Comparison of ENCODE assay signal across 8 cellular contexts in the genomic region with DNA sequence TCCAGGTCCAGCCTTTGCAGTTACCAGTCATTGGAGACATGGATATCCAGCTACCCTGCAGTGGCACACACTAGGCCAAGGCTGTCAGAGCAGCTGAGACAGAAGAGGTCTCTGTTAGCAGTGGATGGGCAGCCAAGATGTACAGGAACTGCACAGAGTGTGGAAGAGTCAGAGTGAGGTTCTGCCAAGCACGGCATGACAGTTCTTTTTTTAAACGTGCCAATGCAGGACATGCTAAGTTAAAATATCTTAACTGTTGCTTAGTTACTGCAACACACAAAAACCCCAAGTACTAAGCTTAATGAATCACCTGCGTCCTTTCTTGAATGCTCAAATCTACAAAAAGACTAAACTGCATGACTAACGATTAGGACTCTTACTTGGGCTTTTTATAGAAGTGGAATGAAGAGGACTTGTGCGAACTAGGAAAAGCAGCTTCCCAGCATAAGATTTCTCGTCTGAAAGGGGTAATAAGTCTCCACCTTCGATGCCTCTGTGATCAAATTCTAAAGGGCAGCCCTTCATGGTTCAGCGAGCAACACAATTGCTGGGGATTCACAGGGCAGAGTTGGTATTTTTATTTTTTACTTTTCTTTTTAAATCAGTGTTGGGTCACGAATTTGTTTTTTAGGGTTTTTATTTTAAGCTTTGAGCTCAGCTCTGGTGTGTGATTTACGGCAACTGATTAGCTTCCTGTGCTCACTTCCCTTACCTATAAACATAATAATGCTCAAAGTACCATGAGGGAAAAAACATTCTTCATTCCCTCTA. TPM values are rescaled to one million over a fixed set of nuclear protein-coding genes. Genes with fewer than 3 reads are reported as not detected.
DNase-seq lines count a peak whose midpoint lies in the region; ATAC-seq, FAIRE-seq and TF ChIP-seq lines count a peak whose summit lies in the region.

No MANE protein-coding gene starts in this region.

- 46% methylated on average over 10 of the region's 10 CpGs for WGBS in smooth muscle cell (ENCODE audit: low lambda C conversion rate)

- ATAC-seq in GM21381 (IDR thresholded peaks at IDR 0.05; ENCODE audit: unreplicated experiment) (peak; percentile 43), left ventricle myocardium superior (peak; percentile 97)

- H3F3A ChIP-seq in smooth muscle cell (ENCODE audit: low read depth), result peaks cover 17% of the 10 kb centered on the region

- no peak overlapping the region for H2AFZ ChIP-seq in smooth muscle cell (ENCODE audit: low read depth)

- H3K27ac ChIP-seq in smooth muscle cell (ENCODE audit: low read depth), result peak overlapping the region; percentile 95

- peak; percentile 76 for FAIRE-seq in HTR-8/SVneo (lab: Jason Lieb, UNC)

- H4K20me1 ChIP-seq in smooth muscle cell (ENCODE audit: low read depth), result peaks cover 7% of the 10 kb centered on the region

- no peaks in the 10 kb centered on the region for H3K79me2 ChIP-seq in smooth muscle cell (ENCODE audit: low read depth)

- peaks cover 37% of the 10 kb centered on the region for H3K4me1 ChIP-seq in adipocyte (ENCODE audit: control insufficient read depth, insufficient read depth, low read length)
- H3K4me1 ChIP-seq in smooth muscle cell (ENCODE audit: low read depth), result peaks cover 11% of the 10 kb centered on the region
- no peaks in the 10 kb centered on the region for H3K4me1 ChIP-seq in BE2C

- H3K36me3 ChIP-seq in adipocyte (ENCODE audit: control insufficient read depth, insufficient read depth, low read length, severe bottlenecking) (no peaks in the 10 kb centered on the region), smooth muscle cell (ENCODE audit: low read depth) (no peaks in the 10 kb centered on the region), BE2C (peaks cover 4% of the 10 kb centered on the region)

- peak overlapping the region; percentile 2 for H3K4me3 ChIP-seq in adipocyte (ENCODE audit: low read length)
- H3K4me3 ChIP-seq in smooth muscle cell, result no peak overlapping the region
- no peak overlapping the region for H3K4me3 ChIP-seq in BE2C (ENCODE audit: low read depth, low read length)

- DNase-seq in GM03348 (ENCODE audit: low spot score) (peak; percentile 60), HTR-8/SVneo (ENCODE audit: insufficient read length, low spot score) (no peak), adipocyte (ENCODE audit: low read depth) (peak; percentile 74), left ventricle myocardium superior (peak; percentile 64), smooth muscle cell (lab: John Stamatoyannopoulos, UW; ENCODE audit: unreplicated experiment) (no peak), NCI-H748 treated with DMSO at 0.1 percent for 48 hours (lab: John Stamatoyannopoulos, UW) (no peak), BE2C (no peak)

- TF ChIP-seq CTCF in smooth muscle cell (IDR thresholded peaks at IDR 0.05; ENCODE audit: borderline replicate concordance, insufficient read depth, poor library complexity, severe bottlenecking) (no peak), BE2C (IDR thresholded peaks at IDR 0.05; ENCODE audit: low read depth, low read length) (no peak)

- H3K9ac ChIP-seq in adipocyte (ENCODE audit: low read length), result peak overlapping the region; percentile 44
- peak overlapping the region; percentile 81 for H3K9ac ChIP-seq in smooth muscle cell (ENCODE audit: low read depth)

- H3K9me3 ChIP-seq in adipocyte (ENCODE audit: control insufficient read depth, low read length) (no peaks in the 10 kb centered on the region), smooth muscle cell (replicated peaks; ENCODE audit: low read depth) (no peaks in the 10 kb centered on the region), BE2C (no peaks in the 10 kb centered on the region)

- intact Hi-C loops in left ventricle myocardium superior (cut with micrococcal nuclease), result no loop called here

- H3K27me3 ChIP-seq in adipocyte (replicated peaks; ENCODE audit: control insufficient read depth, insufficient read depth, low read length) (no peaks in the 10 kb centered on the region), smooth muscle cell (ENCODE audit: low read depth) (no peaks in the 10 kb centered on the region), BE2C (no peaks in the 10 kb centered on the region)

- peak overlapping the region; percentile 70 for H3K4me2 ChIP-seq in smooth muscle cell

RNA-seq across cellular contexts. Expression of a gene that starts 20.6 kb away (rescaled TPM):
- total RNA-seq in left ventricle myocardium superior (58.1 TPM), smooth muscle cell (109 and 176 TPM in 2 replicates)
- polyA plus RNA-seq in smooth muscle cell, result 89.0 and 89.7 TPM in 2 replicates
- 146 TPM for polyA plus RNA-seq in BE2C (2012; ENCODE audit: insufficient read depth, insufficient read length, low read depth)

RNA-seq across cellular contexts. Expression of a gene that starts 45.0 kb away (rescaled TPM):
- total RNA-seq in left ventricle myocardium superior (12.6 TPM), smooth muscle cell (19.6 and 22.2 TPM in 2 replicates)
- polyA plus RNA-seq in smooth muscle cell, result 3.8 and 4.8 TPM in 2 replicates
- polyA plus RNA-seq in BE2C (2012; ENCODE audit: insufficient read depth, insufficient read length, low read depth), result 22.7 TPM

RNA-seq across cellular contexts. Expression of a gene that starts 45.2 kb away (rescaled TPM):
- 1.6 TPM for total RNA-seq in left ventricle myocardium superior
- 9.4 and 14.6 TPM in 2 replicates for total RNA-seq in smooth muscle cell
- 5.3 and 5.7 TPM in 2 replicates for polyA plus RNA-seq in smooth muscle cell
- polyA plus RNA-seq in BE2C (2012; ENCODE audit: insufficient read depth, insufficient read length, low read depth), result 1.9 TPM

RNA-seq across cellular contexts. Expression of a gene that starts 57.0 kb away (rescaled TPM):
- total RNA-seq in left ventricle myocardium superior, result 249 TPM
- 166 and 170 TPM in 2 replicates for total RNA-seq in smooth muscle cell
- polyA plus RNA-seq in smooth muscle cell, result 201 and 234 TPM in 2 replicates
- polyA plus RNA-seq in BE2C (2012; ENCODE audit: insufficient read depth, insufficient read length, low read depth), result 22.8 TPM

Comparison
In these comparisons a context has a peak if more than half of its experiments do, and no peak if none do; other contexts are left out.
1. DNase-seq: peak in GM03348 (single experiment), adipocyte (single experiment) and left ventricle myocardium superior (single experiment); none in HTR-8/SVneo (single experiment), smooth muscle cell (single experiment), NCI-H748 treated with DMSO at 0.1 percent for 48 hours (single experiment) and BE2C (single experiment).